In genomic region chr1:23868848-23869450, GRCh38 we compare ENCODE assay signal across 8 cellular contexts. TPM values are rescaled to one million over a fixed set of nuclear protein-coding genes. Genes with fewer than 3 reads are reported as not detected.
DNase-seq lines count a peak whose midpoint lies in the region; ATAC-seq and TF ChIP-seq lines count a peak whose summit lies in the region.

No MANE protein-coding gene starts in this region.

- peaks cover 18% of the 10 kb centered on the region for H3K4me1 ChIP-seq in effector memory CD4-positive, alpha-beta T cell (ENCODE audit: control insufficient read depth, insufficient read depth, low read length, poor library complexity, severe bottlenecking)
- H3K4me1 ChIP-seq in osteoblast (ENCODE audit: insufficient read depth, low read length) = peaks cover 13% of the 10 kb centered on the region

- H3K27me3 ChIP-seq in effector memory CD4-positive, alpha-beta T cell (replicated peaks; ENCODE audit: control insufficient read depth, insufficient read depth, low read length, poor library complexity, severe bottlenecking) = no peaks in the 10 kb centered on the region
- H3K27me3 ChIP-seq in osteoblast (ENCODE audit: insufficient read depth, low read length) = peaks cover 4% of the 10 kb centered on the region

- ATAC-seq in GM18858 (IDR thresholded peaks at IDR 0.05; ENCODE audit: unreplicated experiment) = no peak

- no peaks in the 10 kb centered on the region for H4K20me1 ChIP-seq in osteoblast (ENCODE audit: insufficient read depth, low read length)

- H3K9me3 ChIP-seq in effector memory CD4-positive, alpha-beta T cell (ENCODE audit: control insufficient read depth, low read length) = no peaks in the 10 kb centered on the region
- no peaks in the 10 kb centered on the region for H3K9me3 ChIP-seq in osteoblast (ENCODE audit: low read depth, low read length)

- H2AFZ ChIP-seq in osteoblast (ENCODE audit: low read length) = peak overlapping the region; percentile 92

- DNase-seq in GM12864 (ENCODE audit: low read depth) (no peak), NCI-H69 (lab: John Stamatoyannopoulos, UW) (peak; percentile 64), osteoblast (ENCODE audit: insufficient read length, low spot score, missing footprints) (no peak), NCI-H748 treated with DMSO at 0.1 percent for 48 hours (lab: John Stamatoyannopoulos, UW) (no peak), NCI-H82 treated with DMSO at 0.1 percent for 48 hours (lab: John Stamatoyannopoulos, UW; ENCODE audit: unreplicated experiment) (no peak)
- DNase-seq in effector memory CD4-positive, alpha-beta T cell = no peak
- DNase-seq in stimulated activated naive CD4-positive, alpha-beta T cell (lab: John Stamatoyannopoulos, UW) = no peak

- peaks cover 6% of the 10 kb centered on the region for H3K36me3 ChIP-seq in effector memory CD4-positive, alpha-beta T cell (ENCODE audit: control insufficient read depth, insufficient read depth, low read length)
- H3K36me3 ChIP-seq in osteoblast (ENCODE audit: insufficient read depth, low read length) = peaks cover 3% of the 10 kb centered on the region

- H3K79me2 ChIP-seq in osteoblast (ENCODE audit: insufficient read depth, low read length) = peaks cover 7% of the 10 kb centered on the region

- no peak overlapping the region for H3K27ac ChIP-seq in effector memory CD4-positive, alpha-beta T cell (ENCODE audit: insufficient read depth, low read length, poor library complexity, severe bottlenecking)
- no peak overlapping the region for H3K27ac ChIP-seq in osteoblast (ENCODE audit: low read depth, low read length)

- H3K4me3 ChIP-seq in GM12864 (ENCODE audit: low read depth, low read length) (peak overlapping the region; percentile 61), osteoblast (ENCODE audit: insufficient read depth, low read length) (peak overlapping the region; percentile 88)
- peak overlapping the region; percentile 86 for H3K4me3 ChIP-seq in effector memory CD4-positive, alpha-beta T cell (ENCODE audit: insufficient read depth, low read depth, low read length, poor library complexity, severe bottlenecking)

- peak overlapping the region; percentile 99 for H3K4me2 ChIP-seq in osteoblast (ENCODE audit: insufficient read depth, low read length)

- TF ChIP-seq CTCF in GM12864 (IDR thresholded peaks at IDR 0.05; ENCODE audit: low read depth, low read length, missing control alignments) = no peak
- no peak for TF ChIP-seq CTCF in osteoblast (IDR thresholded peaks at IDR 0.05; ENCODE audit: extremely low read depth, low read depth, low read length)

RNA-seq across cellular contexts. Expression of gene FUCA1, which starts 0.9 kb away (rescaled TPM):
- 31.2 and 34.7 TPM in 2 replicates for total RNA-seq in osteoblast

RNA-seq across cellular contexts. Expression of gene HMGCL, which starts 43.7 kb away (rescaled TPM):
- 36.5 and 39.8 TPM in 2 replicates for total RNA-seq in osteoblast

RNA-seq across cellular contexts. Expression of gene CNR2, which starts 44.2 kb away (rescaled TPM):
- total RNA-seq in osteoblast = not detected in 2 replicates
